In genomic region chr11:100863080-100863581, GRCh38 we compare ENCODE assay signal across 1 cellular context.
A peak's percentile ranks its signal among the peaks of the same experiment; 100 is the strongest.
TF ChIP-seq lines count a peak whose summit lies in the region.

No MANE protein-coding gene starts in this region.

TF ChIP-seq in K562, 482 proteins besides CTCF, POLR2A, EP300 and RAD21 (continued from another document and continues in another):
- peak; percentile 45; the same call in 1 of the 2 replicates for TF ChIP-seq ZNF592 (IDR thresholded peaks at IDR 0.05)
- TF ChIP-seq TBL1XR1 (IDR thresholded peaks at IDR 0.05; ENCODE audit: low read length in 2 of 2) = no peak; a peak in 1 of 4 replicates
- TF ChIP-seq BACH1 (tag; IDR thresholded peaks at IDR 0.05) = peak; percentile 93
- no peak for TF ChIP-seq ZKSCAN8 (CRISPR knock-in tag; IDR thresholded peaks at IDR 0.05)
- TF ChIP-seq L3MBTL2 (IDR thresholded peaks at IDR 0.05) = no peak
- no peak for TF ChIP-seq CGGBP1 (CRISPR knock-in tag; IDR thresholded peaks at IDR 0.05)
- no peak for TF ChIP-seq SP1 (CRISPR knock-in tag; IDR thresholded peaks at IDR 0.05)
- TF ChIP-seq MAX (CRISPR knock-in tag; IDR thresholded peaks at IDR 0.05) = no peak
- no peak for TF ChIP-seq E2F5 (CRISPR knock-in tag; IDR thresholded peaks at IDR 0.05)
- TF ChIP-seq TAF1 (IDR thresholded peaks at IDR 0.05; ENCODE audit: control insufficient read depth, extremely low read depth, insufficient read depth, low read length, severe bottlenecking) = peak; percentile 23
- TF ChIP-seq CBX2 (IDR thresholded peaks at IDR 0.05; ENCODE audit: insufficient read depth, low read length, poor library complexity, severe bottlenecking) = no peak
- no peak for TF ChIP-seq ZNF318 (IDR thresholded peaks at IDR 0.05; ENCODE audit: borderline replicate concordance in 1 of 2, low read depth in 1 of 2)
- peak; percentile 29; the same call in 1 of the 2 replicates for TF ChIP-seq PHB2 (IDR thresholded peaks at IDR 0.05; ENCODE audit: low read depth)
- TF ChIP-seq USF1 (CRISPR knock-in tag; IDR thresholded peaks at IDR 0.05) = no peak
- TF ChIP-seq RB1 (IDR thresholded peaks at IDR 0.05; ENCODE audit: low read depth) = no peak
- TF ChIP-seq KLF6 (CRISPR knock-in tag; IDR thresholded peaks at IDR 0.05; ENCODE audit: borderline replicate concordance) = no peak
- TF ChIP-seq HES1 (IDR thresholded peaks at IDR 0.05; ENCODE audit: low read depth) = no peak
- TF ChIP-seq NELFE (IDR thresholded peaks at IDR 0.05; ENCODE audit: insufficient read depth, insufficient read length) = no peak
- TF ChIP-seq CHD2 (IDR thresholded peaks at IDR 0.05; ENCODE audit: low read depth, low read length) = no peak
- TF ChIP-seq FOXK1 (CRISPR knock-in tag; IDR thresholded peaks at IDR 0.05; ENCODE audit: borderline replicate concordance) = no peak
- no peak for TF ChIP-seq DLX4 (CRISPR knock-in tag; IDR thresholded peaks at IDR 0.05)
- no peak for TF ChIP-seq EWSR1 (IDR thresholded peaks at IDR 0.05; ENCODE audit: borderline replicate concordance, low read depth, partially characterized antibody)
- TF ChIP-seq ZNF311 (CRISPR knock-in tag; IDR thresholded peaks at IDR 0.05) = no peak
- no peak for TF ChIP-seq IFI16 (CRISPR knock-in tag; IDR thresholded peaks at IDR 0.05)
- TF ChIP-seq ZKSCAN1 (IDR thresholded peaks at IDR 0.05; ENCODE audit: low read depth, low read length) = no peak
- no peak for TF ChIP-seq ZNF695 (CRISPR knock-in tag; IDR thresholded peaks at IDR 0.05)
- no peak for TF ChIP-seq RBM34 (IDR thresholded peaks at IDR 0.05; ENCODE audit: borderline replicate concordance, insufficient read depth, low read length)
- TF ChIP-seq ZNF785 (CRISPR knock-in tag; IDR thresholded peaks at IDR 0.05) = no peak
- TF ChIP-seq ZNF77 (CRISPR knock-in tag; IDR thresholded peaks at IDR 0.05) = no peak
- TF ChIP-seq SAP30 (IDR thresholded peaks at IDR 0.05; ENCODE audit: borderline replicate concordance, insufficient read depth, low read depth, low read length, poor library complexity, severe bottlenecking) = no peak
- no peak for TF ChIP-seq ZNF507 (tag; conservative IDR thresholded peaks at IDR 0.05)
- TF ChIP-seq NFIX (CRISPR knock-in tag; IDR thresholded peaks at IDR 0.05; ENCODE audit: low read depth) = no peak
- no peak for TF ChIP-seq HEY1 (CRISPR knock-in tag; IDR thresholded peaks at IDR 0.05; ENCODE audit: borderline replicate concordance)
- no peak for TF ChIP-seq HMG20A (CRISPR knock-in tag; conservative IDR thresholded peaks at IDR 0.05)
- TF ChIP-seq ZNF408 (CRISPR knock-in tag; IDR thresholded peaks at IDR 0.05; ENCODE audit: low read depth) = no peak
- no peak for TF ChIP-seq CHD1 (IDR thresholded peaks at IDR 0.05; ENCODE audit: low read length)
- no peak for TF ChIP-seq ZNF778 (CRISPR knock-in tag; IDR thresholded peaks at IDR 0.05)
- TF ChIP-seq MECOM (CRISPR knock-in tag; IDR thresholded peaks at IDR 0.05) = no peak
- TF ChIP-seq U2AF2 (optimal IDR thresholded peaks at IDR 0.05; ENCODE audit: low read depth, low read length) = no peak
- no peak for TF ChIP-seq PTTG1 (tag; IDR thresholded peaks at IDR 0.05; ENCODE audit: low read depth)
- TF ChIP-seq IRF2 (CRISPR knock-in tag; IDR thresholded peaks at IDR 0.05) = no peak
- no peak for TF ChIP-seq MBD2 (IDR thresholded peaks at IDR 0.05; ENCODE audit: borderline replicate concordance, low read depth)
- TF ChIP-seq LCOR (CRISPR knock-in tag; IDR thresholded peaks at IDR 0.05) = 0 out of 2 replicates have a peak, but pooled peaks have one; percentile 30
- TF ChIP-seq PPARD (CRISPR knock-in tag; IDR thresholded peaks at IDR 0.05) = no peak
- no peak for TF ChIP-seq DIDO1 (tag; IDR thresholded peaks at IDR 0.05; ENCODE audit: low read depth)
- TF ChIP-seq ZNF217 (CRISPR knock-in tag; IDR thresholded peaks at IDR 0.05) = no peak
- TF ChIP-seq USF2 (CRISPR knock-in tag; IDR thresholded peaks at IDR 0.05) = no peak
- TF ChIP-seq ZNF589 (CRISPR knock-in tag; IDR thresholded peaks at IDR 0.05; ENCODE audit: low read depth) = no peak
- peak; percentile 91 for TF ChIP-seq SOX6 (IDR thresholded peaks at IDR 0.05)
- TF ChIP-seq ZNF644 (tag; IDR thresholded peaks at IDR 0.05; ENCODE audit: low read depth) = no peak
- TF ChIP-seq HMGN3 (IDR thresholded peaks at IDR 0.05; ENCODE audit: borderline replicate concordance, extremely low read depth, insufficient read length, low read depth, low read length) = no peak
- TF ChIP-seq HNRNPUL1 (IDR thresholded peaks at IDR 0.05; ENCODE audit: low read length) = no peak
- TF ChIP-seq POLR2AphosphoS5 (IDR thresholded peaks at IDR 0.05; ENCODE audit: control insufficient read depth, insufficient read depth, low read depth, low read length) = peak; percentile 83
- no peak for TF ChIP-seq ZNF655 (CRISPR knock-in tag; IDR thresholded peaks at IDR 0.05)
- no peak for TF ChIP-seq ZSCAN29 (IDR thresholded peaks at IDR 0.05)
- no peak for TF ChIP-seq MTA1 (IDR thresholded peaks at IDR 0.05; ENCODE audit: borderline replicate concordance)
- no peak for TF ChIP-seq BCOR (IDR thresholded peaks at IDR 0.05)
